In genomic region chr19:54231077-54231931, GRCh38 we compare ENCODE assay signal across 8 cellular contexts. TPM values are rescaled to one million over a fixed set of nuclear protein-coding genes. Genes with fewer than 3 reads are reported as not detected.
DNase-seq lines count a peak whose midpoint lies in the region; ATAC-seq and TF ChIP-seq lines count a peak whose summit lies in the region.

No MANE protein-coding gene starts in this region.

- BruUV-seq in Caco-2 (replicated peaks; lab: Mats Ljungman, UMichigan) = no TSS peak

- CTCF ChIA-PET in Caco-2 (lab: Charles Lee) = interaction anchor here (1.0 kb wide), 1 partner anchor 58 kb away, joined by 3 read pairs; the partner anchor contains the start of gene TMC4

- peak; percentile 77 for ATAC-seq in central memory CD8-positive, alpha-beta T cell (replicated peaks; ENCODE audit: extremely low read depth, poor library complexity, severe bottlenecking)
- ATAC-seq in left colon = peak; percentile 99
- no peak for ATAC-seq in HG03025 (IDR thresholded peaks at IDR 0.05; ENCODE audit: low FRiP score, unreplicated experiment)

- peaks cover 4% of the 10 kb centered on the region for H3K9me3 Mint-ChIP-seq in Caco-2 (ENCODE audit: unreplicated experiment)
- H3K9me3 Mint-ChIP-seq in central memory CD8-positive, alpha-beta T cell = no peaks in the 10 kb centered on the region

- POLR2A ChIA-PET in Caco-2 (lab: Charles Lee) = interaction anchor here (0.7 kb wide), 1 partner anchor 42 kb away, joined by 3 read pairs; the partner anchor contains the start of gene MBOAT7

- no peaks in the 10 kb centered on the region for H3K36me3 ChIP-seq in Caco-2 (ENCODE audit: control insufficient read depth, insufficient read depth, low read length)

- peaks cover 11% of the 10 kb centered on the region; the same call in 1 of the 2 replicates for H3K9me3 ChIP-seq in Caco-2

- TF ChIP-seq CTCF in Caco-2 (IDR thresholded peaks at IDR 0.05; ENCODE audit: insufficient read depth in 1 of 2, low read depth in 1 of 2, low read length in 1 of 2, severe bottlenecking in 1 of 2, unreplicated experiment in 1 of 2) (peak; percentile 87 to 90), HFF-Myc (IDR thresholded peaks at IDR 0.05; ENCODE audit: low read depth, low read length, missing control alignments) (peak; percentile 99)

- no peak overlapping the region for H3K27ac Mint-ChIP-seq in Caco-2 (ENCODE audit: unreplicated experiment)
- H3K27ac Mint-ChIP-seq in central memory CD8-positive, alpha-beta T cell (ENCODE audit: low read depth) = no peak overlapping the region

- H3K4me3 ChIP-seq in Caco-2 (ENCODE audit: low read depth, low read length) (no peak overlapping the region), HFF-Myc (replicated peaks; ENCODE audit: low read depth, low read length) (no peak overlapping the region)

- H3K4me1 ChIP-seq in Caco-2 = peaks cover 9% of the 10 kb centered on the region

- intact Hi-C loops in Caco-2 (cut with micrococcal nuclease; ENCODE audit: unreplicated experiment) (loop anchor here (1.0 to 2.0 kb wide), 3 partner anchors 21 to 63 kb away; partner anchors contain the start of gene TMC4), left colon (cut with DNase I, micrococcal nuclease) (loop anchor here in 1 of 2 donors (5.0 kb wide), 1 partner anchor 64 kb away; no protein-coding TSS in a partner anchor)

- DNase-seq in Caco-2 (peak; percentile 86 to 91), HFF-Myc (ENCODE audit: extremely low read depth, low read depth) (peak; percentile 52), NCI-H345 (lab: John Stamatoyannopoulos, UW) (peak; percentile 56), left colon (peak; percentile 86 to 93)
- DNase-seq in activated CD4-positive, alpha-beta T cell treated with anti-CD3 and anti-CD28 coated beads for 24 hours (ENCODE audit: low read depth in 2 of 2) = peak; percentile 80 to 85
- DNase-seq in central memory CD8-positive, alpha-beta T cell (ENCODE audit: low spot score in 2 of 2) = peak; percentile 73 to 92
- peak; percentile 69 for DNase-seq in stimulated activated CD4-positive, alpha-beta T cell treated with anti-CD3 and anti-CD28 coated beads, Interleukin-2, amount 100 ng/mL, for 4 hours (ENCODE audit: low read depth)

- H3K36me3 Mint-ChIP-seq in Caco-2 (ENCODE audit: insufficient read depth, unreplicated experiment) = peaks cover 4% of the 10 kb centered on the region
- H3K36me3 Mint-ChIP-seq in central memory CD8-positive, alpha-beta T cell (ENCODE audit: insufficient read depth) = no peaks in the 10 kb centered on the region

- no peak overlapping the region for H3K4me3 Mint-ChIP-seq in Caco-2 (ENCODE audit: unreplicated experiment)
- no peak overlapping the region for H3K4me3 Mint-ChIP-seq in central memory CD8-positive, alpha-beta T cell

- H3K4me1 Mint-ChIP-seq in Caco-2 (ENCODE audit: low read depth, unreplicated experiment) = peaks cover 24% of the 10 kb centered on the region
- H3K4me1 Mint-ChIP-seq in central memory CD8-positive, alpha-beta T cell = peaks cover 4% of the 10 kb centered on the region

- peaks cover 3% of the 10 kb centered on the region for H3K27me3 Mint-ChIP-seq in Caco-2 (ENCODE audit: insufficient read depth, unreplicated experiment)
- peaks cover 39% of the 10 kb centered on the region for H3K27me3 Mint-ChIP-seq in central memory CD8-positive, alpha-beta T cell

- no peaks in the 10 kb centered on the region for H3K27me3 ChIP-seq in Caco-2 (replicated peaks; ENCODE audit: control insufficient read depth, insufficient read depth, low read length)

RNA-seq across cellular contexts. Expression of gene LILRB3, which starts 8.5 kb away (rescaled TPM):
- total RNA-seq in Caco-2 (2022) (not detected in 2 replicates), left colon (1 to 10 TPM; 2.0 to 3.5 TPM)

RNA-seq across cellular contexts. Expression of gene LILRA6, which starts 11.3 kb away (rescaled TPM):
- total RNA-seq in Caco-2 (2022) (not detected in 2 replicates), left colon (1 to 10 TPM in 1 of 2 donors, under 1 TPM in 1; 0.55 to 1.1 TPM)

RNA-seq across cellular contexts. Expression of gene LILRB5, which starts 25.8 kb away (rescaled TPM):
- total RNA-seq in Caco-2 (2022) (not detected in 2 replicates), left colon (10 to 100 TPM in 1 of 2 donors, 1 to 10 TPM in 1; 4.8 to 10.9 TPM)

RNA-seq across cellular contexts. Expression of gene RPS9, which starts 30.6 kb away (rescaled TPM):
- 1,040 and 1,045 TPM in 2 replicates for total RNA-seq in Caco-2 (2022)
- 1,000 to 10,000 TPM in 1 of 2 donors, 100 to 1,000 TPM in 1; 962 to 1,034 TPM for total RNA-seq in left colon

RNA-seq across cellular contexts. Expression of gene TSEN34, which starts 40.2 kb away (rescaled TPM):
- total RNA-seq in Caco-2 (2022) (42.6 TPM in 2 replicates), left colon (10 to 100 TPM; 38.9 to 41.6 TPM)
